Comparison of ENCODE assay signal across 12 cellular contexts in the genomic region with DNA sequence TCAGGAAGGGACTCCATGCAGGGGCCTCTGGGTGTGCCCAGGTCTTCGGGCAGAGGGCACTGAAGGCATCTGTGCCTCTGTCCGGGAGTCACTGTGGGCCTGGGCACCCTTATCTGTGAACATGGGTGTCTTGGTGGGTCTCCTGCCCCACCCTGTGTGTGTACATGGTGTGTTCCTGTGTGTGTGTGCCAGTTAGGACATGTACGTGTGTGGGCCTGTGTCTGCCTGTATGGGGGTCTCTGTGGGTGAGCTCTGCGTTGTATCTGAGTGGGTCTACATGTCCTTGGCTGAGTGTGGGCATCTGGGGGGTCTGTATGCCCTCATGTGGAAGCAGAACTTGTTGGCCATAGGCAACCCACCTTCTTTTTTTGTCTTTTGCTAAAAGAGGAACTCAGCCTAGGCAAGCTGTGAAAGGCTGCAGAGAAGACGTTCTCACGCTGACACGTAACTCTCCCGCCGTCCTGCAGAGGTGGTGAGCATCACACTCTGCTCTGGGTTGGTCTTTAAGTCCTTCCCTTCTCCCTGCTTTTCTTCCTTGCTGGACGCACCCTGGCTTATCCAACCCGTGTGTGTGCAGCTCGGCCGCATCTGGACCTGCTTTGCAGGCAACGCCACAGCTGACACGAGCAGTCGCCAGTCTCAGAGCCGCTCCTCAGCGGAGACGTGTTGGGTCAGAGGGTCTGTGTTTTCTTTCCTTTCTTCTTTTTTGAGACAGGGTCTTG. TPM values are rescaled to one million over a fixed set of nuclear protein-coding genes. Genes with fewer than 3 reads are reported as not detected.
DNase-seq lines count a peak whose midpoint lies in the region; ATAC-seq and TF ChIP-seq lines count a peak whose summit lies in the region.
"Had no signal": no experiment of that assay in that cellular context is flagged by ENCODE, and none has a peak within 500 bp of the region (broad histone marks: within the 10 kb centered on the region; RNA-seq: fewer than 3 reads in every experiment).

No MANE protein-coding gene starts in this region.

- no peaks in the 10 kb centered on the region for H3K9me2 ChIP-seq in OCI-LY7 (ENCODE audit: insufficient read depth, low read length)

- peaks cover 13% of the 10 kb centered on the region for H3K27me3 Mint-ChIP-seq in glutamatergic neuron (ENCODE audit: unreplicated experiment)
- no peaks in the 10 kb centered on the region for H3K27me3 Mint-ChIP-seq in stimulated activated memory B cell treated with anti-CD40 and anti-IgM and Interleukin-4, amounts not matched to agents 10 μg/mL and 1 μg/mL and 100 μg/mL, for 72 hours

- no peak overlapping the region for H3K27ac Mint-ChIP-seq in glutamatergic neuron (ENCODE audit: unreplicated experiment)
- peak overlapping the region; percentile 87 for H3K27ac Mint-ChIP-seq in stimulated activated memory B cell treated with anti-CD40 and anti-IgM and Interleukin-4, amounts not matched to agents 10 μg/mL and 1 μg/mL and 100 μg/mL, for 72 hours

- no peak overlapping the region for H3K4me3 ChIP-seq in OCI-LY7 (ENCODE audit: low read depth, low read length, poor library complexity, severe bottlenecking)
- H3K4me3 ChIP-seq: tibial artery had no signal

- POLR2A ChIA-PET in OCI-LY7 (lab: Charles Lee) = no interaction called here

- H3K4me1 ChIP-seq in OCI-LY7 (ENCODE audit: insufficient read depth, low read length, poor library complexity, severe bottlenecking) = peaks cover 14% of the 10 kb centered on the region
- H3K4me1 ChIP-seq: tibial artery had no signal

- H3K27ac ChIP-seq in OCI-LY7 (ENCODE audit: low read depth, low read length, poor library complexity, severe bottlenecking) = no peak overlapping the region
- H3K27ac ChIP-seq: tibial artery had no signal

- H3K36me3 ChIP-seq in OCI-LY7 (ENCODE audit: insufficient read depth, low read length) = no peaks in the 10 kb centered on the region
- H3K36me3 ChIP-seq: tibial artery had no signal

- TF ChIP-seq CTCF in OCI-LY7 (conservative IDR thresholded peaks at IDR 0.05; ENCODE audit: low read length) (no peak), glutamatergic neuron (IDR thresholded peaks at IDR 0.05; ENCODE audit: partially characterized antibody, unreplicated experiment) (no peak)

- peaks cover 10% of the 10 kb centered on the region for H3K9me3 Mint-ChIP-seq in glutamatergic neuron (ENCODE audit: unreplicated experiment)
- no peaks in the 10 kb centered on the region for H3K9me3 Mint-ChIP-seq in stimulated activated memory B cell treated with anti-CD40 and anti-IgM and Interleukin-4, amounts not matched to agents 10 μg/mL and 1 μg/mL and 100 μg/mL, for 72 hours
- H3K9me3 Mint-ChIP-seq: neural crest cell had no signal

- H3K9me3 ChIP-seq in OCI-LY7 (ENCODE audit: low read length) = no peaks in the 10 kb centered on the region
- H3K9me3 ChIP-seq: tibial artery had no signal

- peak overlapping the region; percentile 57; the same call in 1 of the 2 replicates for H2AFZ ChIP-seq in OCI-LY7 (ENCODE audit: low read length)

- BruUV-seq in OCI-LY7 (replicated peaks; lab: Mats Ljungman, UMichigan) = no TSS peak

- H3K4me1 Mint-ChIP-seq in glutamatergic neuron (ENCODE audit: low read depth, unreplicated experiment) = peaks cover 12% of the 10 kb centered on the region
- H3K4me1 Mint-ChIP-seq in stimulated activated memory B cell treated with anti-CD40 and anti-IgM and Interleukin-4, amounts not matched to agents 10 μg/mL and 1 μg/mL and 100 μg/mL, for 72 hours = peaks cover 64% of the 10 kb centered on the region

- no peaks in the 10 kb centered on the region for H3K36me3 Mint-ChIP-seq in glutamatergic neuron (ENCODE audit: unreplicated experiment)
- no peaks in the 10 kb centered on the region for H3K36me3 Mint-ChIP-seq in stimulated activated memory B cell treated with anti-CD40 and anti-IgM and Interleukin-4, amounts not matched to agents 10 μg/mL and 1 μg/mL and 100 μg/mL, for 72 hours

- H3K4me2 ChIP-seq in OCI-LY7 (ENCODE audit: low read length) = peak overlapping the region; percentile 12; the same call in 1 of the 2 replicates

- intact Hi-C loops in OCI-LY7 (cut with micrococcal nuclease; ENCODE audit: unreplicated experiment) = no loop called here

- no peaks in the 10 kb centered on the region for H3K79me2 ChIP-seq in OCI-LY7 (ENCODE audit: insufficient read depth, low read depth, low read length)

- no peaks in the 10 kb centered on the region for H4K20me1 ChIP-seq in OCI-LY7 (ENCODE audit: insufficient read depth, low read length)

- peak; percentile 85 for ATAC-seq in stimulated activated memory B cell treated with anti-CD40 and anti-IgM and Interleukin-4, amounts not matched to agents 10 μg/mL and 1 μg/mL and 100 μg/mL, for 72 hours
- ATAC-seq in HG03460 (IDR thresholded peaks at IDR 0.05; ENCODE audit: unreplicated experiment) (no peak), HG03045 (IDR thresholded peaks at IDR 0.05; ENCODE audit: unreplicated experiment) (no peak)

- H3K4me3 Mint-ChIP-seq in glutamatergic neuron (ENCODE audit: unreplicated experiment) = peak overlapping the region; percentile 20
- peak overlapping the region; percentile 46 for H3K4me3 Mint-ChIP-seq in stimulated activated memory B cell treated with anti-CD40 and anti-IgM and Interleukin-4, amounts not matched to agents 10 μg/mL and 1 μg/mL and 100 μg/mL, for 72 hours
- H3K4me3 Mint-ChIP-seq: neural crest cell had no signal

- peak; percentile 58 for DNase-seq in activated effector memory CD4-positive, alpha-beta T cell treated with anti-CD3 and anti-CD28 coated beads, Interleukin-2, amount 50 U/mL, for 16 hours
- DNase-seq in activated effector memory CD4-positive, alpha-beta T cell treated with Interleukin-2 at 50 U/mL for 16 hours = no peak
- DNase-seq in OCI-LY7 (ENCODE audit: low spot score) (peak; percentile 50), glutamatergic neuron (peak; percentile 17), cerebellum (ENCODE audit: low spot score) (no peak)
- DNase-seq: NCI-H1930 had no signal

- CTCF ChIA-PET in OCI-LY7 (lab: Charles Lee; ENCODE audit: unreplicated experiment) = no interaction called here

RNA-seq across cellular contexts. Expression of gene NPBWR2, which starts 0.5 kb away (rescaled TPM):
- not detected in 2 replicates for total RNA-seq in OCI-LY7 (2014; rRNA removed; shearing (Covaris generic))
- total RNA-seq in OCI-LY7 (2022) (not detected in 2 replicates), glutamatergic neuron (ENCODE audit: unreplicated experiment) (not detected), cerebellum (not detected)
- total RNA-seq: epithelial cell of proximal tubule, neural crest cell had no signal

RNA-seq across cellular contexts. Expression of gene LKAAEAR1, which starts 23.7 kb away (rescaled TPM):
- not detected in 2 replicates for total RNA-seq in OCI-LY7 (2014; rRNA removed; shearing (Covaris generic))
- total RNA-seq in OCI-LY7 (2022) = not detected in 2 replicates
- not detected for total RNA-seq in glutamatergic neuron (ENCODE audit: unreplicated experiment)
- total RNA-seq in cerebellum = 0.36 TPM
- total RNA-seq: epithelial cell of proximal tubule, neural crest cell had no signal

RNA-seq across cellular contexts. Expression of gene OPRL1, which starts 28.0 kb away (rescaled TPM):
- total RNA-seq in OCI-LY7 (2014; rRNA removed; shearing (Covaris generic)) = 4.8 and 6.4 TPM in 2 replicates
- 6.1 and 7.6 TPM in 2 replicates for total RNA-seq in OCI-LY7 (2022)
- total RNA-seq in glutamatergic neuron (ENCODE audit: unreplicated experiment) = 2.9 TPM
- 9.5 TPM for total RNA-seq in cerebellum

RNA-seq across cellular contexts. Expression of gene RGS19, which starts 28.6 kb away (rescaled TPM):
- 85.5 and 106 TPM in 2 replicates for total RNA-seq in OCI-LY7 (2014; rRNA removed; shearing (Covaris generic))
- total RNA-seq in OCI-LY7 (2022) (63.5 and 69.4 TPM in 2 replicates), glutamatergic neuron (ENCODE audit: unreplicated experiment) (4.4 TPM), cerebellum (8.4 TPM)

RNA-seq across cellular contexts. Expression of gene TCEA2, which starts 44.9 kb away (rescaled TPM):
- total RNA-seq in OCI-LY7 (2014; rRNA removed; shearing (Covaris generic)) = 36.4 and 37.5 TPM in 2 replicates
- total RNA-seq in OCI-LY7 (2022) = 71.2 and 72.3 TPM in 2 replicates
- total RNA-seq in glutamatergic neuron (ENCODE audit: unreplicated experiment) = 102 TPM
- total RNA-seq in cerebellum = 26.5 TPM

Comparison
In these comparisons a context has a peak if more than half of its experiments do, and no peak if none do; other contexts are left out.
1. DNase-seq: peak in activated effector memory CD4-positive, alpha-beta T cell treated with anti-CD3 and anti-CD28 coated beads, Interleukin-2, amount 50 U/mL, for 16 hours (single experiment), OCI-LY7 (single experiment) and glutamatergic neuron (single experiment); none in activated effector memory CD4-positive, alpha-beta T cell treated with Interleukin-2 at 50 U/mL for 16 hours (single experiment) and cerebellum (single experiment).